In genomic region chr10:76136876-76137420, GRCh38 we compare ENCODE assay signal across 21 cellular contexts.
DNase-seq lines count a peak whose midpoint lies in the region; ATAC-seq and TF ChIP-seq lines count a peak whose summit lies in the region.
"Had no signal": no experiment of that assay in that cellular context is flagged by ENCODE, and none has a peak within 500 bp of the region (broad histone marks: within the 10 kb centered on the region; RNA-seq: fewer than 3 reads in every experiment).

No MANE protein-coding gene starts in this region.

- H3K27ac Mint-ChIP-seq in nephron (peak overlapping the region; percentile 1 to 37 (median 37)), progenitor cell of endocrine pancreas (peak overlapping the region; percentile 53), glutamatergic neuron (ENCODE audit: unreplicated experiment) (no peak overlapping the region)
- no peak overlapping the region for H3K27ac Mint-ChIP-seq in activated CD8-positive, alpha-beta T cell treated with anti-CD3 and anti-CD28 coated beads for 36 hours
- H3K27ac Mint-ChIP-seq: CD4-positive, CD25-positive, alpha-beta regulatory T cell; CD8-positive, alpha-beta memory T cell; IgD-negative memory B cell had no signal

- no peaks in the 10 kb centered on the region for H3K9me3 ChIP-seq in SJCRH30 (replicated peaks)
- H3K9me3 ChIP-seq: BE2C, HAP-1 had no signal

- no peaks in the 10 kb centered on the region for H3K36me3 Mint-ChIP-seq in nephron (ENCODE audit: low read depth)
- H3K36me3 Mint-ChIP-seq in progenitor cell of endocrine pancreas (ENCODE audit: insufficient read depth) = no peaks in the 10 kb centered on the region
- H3K36me3 Mint-ChIP-seq in glutamatergic neuron (ENCODE audit: unreplicated experiment) = no peaks in the 10 kb centered on the region
- H3K36me3 Mint-ChIP-seq in activated CD8-positive, alpha-beta T cell treated with anti-CD3 and anti-CD28 coated beads for 36 hours (ENCODE audit: low read depth) = no peaks in the 10 kb centered on the region
- H3K36me3 Mint-ChIP-seq: CD4-positive, CD25-positive, alpha-beta regulatory T cell; CD8-positive, alpha-beta memory T cell; IgD-negative memory B cell had no signal

- CTCF ChIA-PET in activated CD8-positive, alpha-beta T cell treated with anti-CD3 and anti-CD28 coated beads for 36 hours (lab: Charles Lee) = no interaction called here

- H3K36me3 ChIP-seq in SJCRH30 = no peaks in the 10 kb centered on the region
- H3K36me3 ChIP-seq: BE2C, HAP-1 had no signal

- peaks cover 4% of the 10 kb centered on the region for H3K27me3 Mint-ChIP-seq in nephron (ENCODE audit: low read depth)
- peaks cover 3% of the 10 kb centered on the region for H3K27me3 Mint-ChIP-seq in progenitor cell of endocrine pancreas
- H3K27me3 Mint-ChIP-seq in glutamatergic neuron (ENCODE audit: unreplicated experiment) = no peaks in the 10 kb centered on the region
- H3K27me3 Mint-ChIP-seq in activated CD8-positive, alpha-beta T cell treated with anti-CD3 and anti-CD28 coated beads for 36 hours = no peaks in the 10 kb centered on the region
- H3K27me3 Mint-ChIP-seq: CD4-positive, CD25-positive, alpha-beta regulatory T cell had no signal

- H3K4me3 Mint-ChIP-seq in nephron (no peak overlapping the region), progenitor cell of endocrine pancreas (ENCODE audit: low read depth) (no peak overlapping the region), glutamatergic neuron (ENCODE audit: unreplicated experiment) (no peak overlapping the region)
- no peak overlapping the region for H3K4me3 Mint-ChIP-seq in activated CD8-positive, alpha-beta T cell treated with anti-CD3 and anti-CD28 coated beads for 36 hours
- H3K4me3 Mint-ChIP-seq: CD4-positive, CD25-positive, alpha-beta regulatory T cell; CD8-positive, alpha-beta memory T cell; IgD-negative memory B cell had no signal

- peaks cover 65% of the 10 kb centered on the region for H3K4me1 Mint-ChIP-seq in nephron
- H3K4me1 Mint-ChIP-seq in progenitor cell of endocrine pancreas (ENCODE audit: low read depth) = peaks cover 25% of the 10 kb centered on the region
- peaks cover 34% of the 10 kb centered on the region for H3K4me1 Mint-ChIP-seq in glutamatergic neuron (ENCODE audit: low read depth, unreplicated experiment)
- H3K4me1 Mint-ChIP-seq in activated CD8-positive, alpha-beta T cell treated with anti-CD3 and anti-CD28 coated beads for 36 hours (ENCODE audit: low read depth) = no peaks in the 10 kb centered on the region
- H3K4me1 Mint-ChIP-seq: CD8-positive, alpha-beta memory T cell; IgD-negative memory B cell had no signal

- POLR2A ChIA-PET in activated CD8-positive, alpha-beta T cell treated with anti-CD3 and anti-CD28 coated beads for 36 hours (lab: Charles Lee) = no interaction called here

- peak; percentile 19 for DNase-seq in NCI-H69 (lab: John Stamatoyannopoulos, UW)
- peak; percentile 86 for DNase-seq in kidney glomerular epithelial cell (lab: John Stamatoyannopoulos, UW)
- DNase-seq in progenitor cell of endocrine pancreas (ENCODE audit: low spot score, unreplicated experiment) = no peak
- DNase-seq in glutamatergic neuron = no peak
- DNase-seq in activated CD4-positive, CD25-positive, alpha-beta regulatory T cell treated with anti-CD3 and anti-CD28 coated beads, Interleukin-2, amount 50 U/mL, for 72 hours = no peak
- no peak for DNase-seq in activated CD8-positive, alpha-beta T cell treated with anti-CD3 and anti-CD28 coated beads for 36 hours
- no peak for DNase-seq in SJCRH30
- DNase-seq: ACHN; BE2C; C1 segment of cervical spinal cord; CD4-positive, CD25-positive, alpha-beta regulatory T cell; CD8-positive, alpha-beta memory T cell; COR-L47; DMS153; DMS79; GF-D8; GOT3 had no signal

- no peak overlapping the region for H3K4me3 ChIP-seq in SJCRH30
- H3K4me3 ChIP-seq: HAP-1 had no signal

- no peaks in the 10 kb centered on the region for H3K4me1 ChIP-seq in SJCRH30
- H3K4me1 ChIP-seq: HAP-1 had no signal

- TF ChIP-seq CTCF in nephron (IDR thresholded peaks at IDR 0.05; ENCODE audit: unreplicated experiment in 3 of 3) (no peak), progenitor cell of endocrine pancreas (IDR thresholded peaks at IDR 0.05; ENCODE audit: unreplicated experiment) (no peak), glutamatergic neuron (IDR thresholded peaks at IDR 0.05; ENCODE audit: partially characterized antibody, unreplicated experiment) (no peak)
- no peak for TF ChIP-seq CTCF in activated CD8-positive, alpha-beta T cell treated with anti-CD3 and anti-CD28 coated beads for 36 hours (IDR thresholded peaks at IDR 0.05)

- no peak overlapping the region for H3K27ac ChIP-seq in SJCRH30

- ATAC-seq in activated CD8-positive, alpha-beta T cell treated with anti-CD3 and anti-CD28 coated beads for 36 hours = no peak
- ATAC-seq: HepG2 had no signal

- H3K27me3 ChIP-seq in SJCRH30 = no peaks in the 10 kb centered on the region
- H3K27me3 ChIP-seq: BE2C had no signal

- H3K9me3 Mint-ChIP-seq in nephron (no peaks in the 10 kb centered on the region), progenitor cell of endocrine pancreas (ENCODE audit: low read depth) (peaks cover 3% of the 10 kb centered on the region), glutamatergic neuron (ENCODE audit: unreplicated experiment) (peaks cover 3% of the 10 kb centered on the region)
- no peaks in the 10 kb centered on the region for H3K9me3 Mint-ChIP-seq in activated CD8-positive, alpha-beta T cell treated with anti-CD3 and anti-CD28 coated beads for 36 hours

- intact Hi-C loops in activated CD8-positive, alpha-beta T cell treated with anti-CD3 and anti-CD28 coated beads for 36 hours (cut with micrococcal nuclease) = no loop called here

Comparison
In these comparisons a context has a peak if more than half of its experiments do, and no peak if none do; other contexts are left out.
1. DNase-seq: peak in NCI-H69 (single experiment) and kidney glomerular epithelial cell (single experiment); none in progenitor cell of endocrine pancreas (single experiment), glutamatergic neuron (single experiment), activated CD4-positive, CD25-positive, alpha-beta regulatory T cell treated with anti-CD3 and anti-CD28 coated beads, Interleukin-2, amount 50 U/mL, for 72 hours (single experiment), activated CD8-positive, alpha-beta T cell treated with anti-CD3 and anti-CD28 coated beads for 36 hours (single experiment) and SJCRH30 (0 of 2).
2. H3K27ac Mint-ChIP-seq: peak in nephron (3 of 3) and progenitor cell of endocrine pancreas (single experiment); none in glutamatergic neuron (single experiment) and activated CD8-positive, alpha-beta T cell treated with anti-CD3 and anti-CD28 coated beads for 36 hours (single experiment).